1 cellular context compared by ENCODE assay signal in the genomic region with DNA sequence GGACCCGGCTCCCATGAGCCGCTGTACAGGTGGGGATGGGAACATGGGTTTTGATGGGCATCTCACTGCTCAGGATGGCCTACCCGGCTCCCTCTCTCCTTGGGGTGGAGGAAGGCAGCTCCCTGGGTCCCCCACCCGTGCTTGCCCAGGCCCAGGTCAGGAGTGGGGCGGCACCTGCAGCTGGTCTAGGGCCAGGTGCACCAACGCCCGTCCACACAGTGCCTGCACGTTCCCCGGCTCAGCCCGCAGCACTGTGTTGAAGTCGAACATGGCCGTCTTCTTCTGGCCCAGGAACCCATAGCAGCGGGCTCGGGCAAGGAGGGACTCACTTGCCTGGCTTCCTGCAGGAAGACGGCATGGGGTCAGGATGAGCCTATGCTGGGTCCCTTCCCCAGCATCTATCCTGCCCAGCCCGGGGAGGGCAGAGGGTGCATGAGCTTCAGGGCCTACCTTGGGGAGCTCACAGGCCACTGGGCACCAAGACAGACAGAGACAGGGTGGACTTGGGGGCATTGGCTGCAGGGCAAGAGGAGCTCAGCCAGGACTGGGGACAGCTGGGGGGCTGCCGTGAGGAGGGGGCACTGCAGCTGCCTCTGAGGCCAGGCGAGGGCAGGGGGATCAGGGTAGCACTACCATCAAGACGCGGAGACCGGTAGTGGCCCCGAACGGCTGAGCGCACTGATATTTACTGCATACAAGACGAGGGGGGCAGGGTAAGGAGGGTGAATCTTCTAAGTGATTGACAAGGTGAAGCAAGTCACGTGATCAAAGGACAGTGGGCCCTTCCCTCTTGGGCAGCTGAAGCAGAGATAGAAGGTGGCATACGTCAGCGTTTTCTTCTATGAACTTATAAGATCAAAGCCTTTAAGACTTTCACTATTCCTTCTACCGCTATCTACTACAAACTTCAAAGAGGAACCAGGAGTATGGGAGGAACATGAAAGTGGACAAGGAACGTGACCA.
A peak's percentile ranks its signal among the peaks of the same experiment; 100 is the strongest.
TF ChIP-seq lines count a peak whose summit lies in the region.

No MANE protein-coding gene starts in this region.

TF ChIP-seq in HepG2, 621 proteins besides CTCF, POLR2A, EP300 and RAD21 (continued from another document):
- TF ChIP-seq, protein P1, sequence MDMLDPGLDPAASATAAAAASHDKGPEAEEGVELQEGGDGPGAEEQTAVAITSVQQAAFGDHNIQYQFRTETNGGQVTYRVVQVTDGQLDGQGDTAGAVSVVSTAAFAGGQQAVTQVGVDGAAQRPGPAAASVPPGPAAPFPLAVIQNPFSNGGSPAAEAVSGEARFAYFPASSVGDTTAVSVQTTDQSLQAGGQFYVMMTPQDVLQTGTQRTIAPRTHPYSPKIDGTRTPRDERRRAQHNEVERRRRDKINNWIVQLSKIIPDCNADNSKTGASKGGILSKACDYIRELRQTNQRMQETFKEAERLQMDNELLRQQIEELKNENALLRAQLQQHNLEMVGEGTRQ (IDR thresholded peaks at IDR 0.05; ENCODE audit: low read depth, low read length) = peak; percentile 49; the same call in 1 of the 2 replicates
- TF ChIP-seq, protein P1 (CRISPR knock-in tag; IDR thresholded peaks at IDR 0.05; ENCODE audit: borderline replicate concordance) = no peak
- no peak for TF ChIP-seq ZNF460 (CRISPR knock-in tag; IDR thresholded peaks at IDR 0.05; ENCODE audit: borderline replicate concordance)
- TF ChIP-seq, protein P2, sequence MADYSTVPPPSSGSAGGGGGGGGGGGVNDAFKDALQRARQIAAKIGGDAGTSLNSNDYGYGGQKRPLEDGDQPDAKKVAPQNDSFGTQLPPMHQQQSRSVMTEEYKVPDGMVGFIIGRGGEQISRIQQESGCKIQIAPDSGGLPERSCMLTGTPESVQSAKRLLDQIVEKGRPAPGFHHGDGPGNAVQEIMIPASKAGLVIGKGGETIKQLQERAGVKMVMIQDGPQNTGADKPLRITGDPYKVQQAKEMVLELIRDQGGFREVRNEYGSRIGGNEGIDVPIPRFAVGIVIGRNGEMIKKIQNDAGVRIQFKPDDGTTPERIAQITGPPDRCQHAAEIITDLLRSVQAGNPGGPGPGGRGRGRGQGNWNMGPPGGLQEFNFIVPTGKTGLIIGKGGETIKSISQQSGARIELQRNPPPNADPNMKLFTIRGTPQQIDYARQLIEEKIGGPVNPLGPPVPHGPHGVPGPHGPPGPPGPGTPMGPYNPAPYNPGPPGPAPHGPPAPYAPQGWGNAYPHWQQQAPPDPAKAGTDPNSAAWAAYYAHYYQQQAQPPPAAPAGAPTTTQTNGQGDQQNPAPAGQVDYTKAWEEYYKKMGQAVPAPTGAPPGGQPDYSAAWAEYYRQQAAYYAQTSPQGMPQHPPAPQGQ (CRISPR knock-in tag; IDR thresholded peaks at IDR 0.05; ENCODE audit: borderline replicate concordance) = no peak
- TF ChIP-seq, protein P3, sequence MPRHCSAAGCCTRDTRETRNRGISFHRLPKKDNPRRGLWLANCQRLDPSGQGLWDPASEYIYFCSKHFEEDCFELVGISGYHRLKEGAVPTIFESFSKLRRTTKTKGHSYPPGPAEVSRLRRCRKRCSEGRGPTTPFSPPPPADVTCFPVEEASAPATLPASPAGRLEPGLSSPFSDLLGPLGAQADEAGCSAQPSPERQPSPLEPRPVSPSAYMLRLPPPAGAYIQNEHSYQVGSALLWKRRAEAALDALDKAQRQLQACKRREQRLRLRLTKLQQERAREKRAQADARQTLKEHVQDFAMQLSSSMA (CRISPR knock-in tag; IDR thresholded peaks at IDR 0.05) = no peak
- no peak for TF ChIP-seq MAFG (CRISPR knock-in tag; IDR thresholded peaks at IDR 0.05)
- TF ChIP-seq, protein P4, sequence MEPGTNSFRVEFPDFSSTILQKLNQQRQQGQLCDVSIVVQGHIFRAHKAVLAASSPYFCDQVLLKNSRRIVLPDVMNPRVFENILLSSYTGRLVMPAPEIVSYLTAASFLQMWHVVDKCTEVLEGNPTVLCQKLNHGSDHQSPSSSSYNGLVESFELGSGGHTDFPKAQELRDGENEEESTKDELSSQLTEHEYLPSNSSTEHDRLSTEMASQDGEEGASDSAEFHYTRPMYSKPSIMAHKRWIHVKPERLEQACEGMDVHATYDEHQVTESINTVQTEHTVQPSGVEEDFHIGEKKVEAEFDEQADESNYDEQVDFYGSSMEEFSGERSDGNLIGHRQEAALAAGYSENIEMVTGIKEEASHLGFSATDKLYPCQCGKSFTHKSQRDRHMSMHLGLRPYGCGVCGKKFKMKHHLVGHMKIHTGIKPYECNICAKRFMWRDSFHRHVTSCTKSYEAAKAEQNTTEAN (CRISPR knock-in tag; conservative IDR thresholded peaks at IDR 0.05) = no peak
- TF ChIP-seq GABPB1 (CRISPR knock-in tag; IDR thresholded peaks at IDR 0.05) = no peak
- TF ChIP-seq, protein P5, sequence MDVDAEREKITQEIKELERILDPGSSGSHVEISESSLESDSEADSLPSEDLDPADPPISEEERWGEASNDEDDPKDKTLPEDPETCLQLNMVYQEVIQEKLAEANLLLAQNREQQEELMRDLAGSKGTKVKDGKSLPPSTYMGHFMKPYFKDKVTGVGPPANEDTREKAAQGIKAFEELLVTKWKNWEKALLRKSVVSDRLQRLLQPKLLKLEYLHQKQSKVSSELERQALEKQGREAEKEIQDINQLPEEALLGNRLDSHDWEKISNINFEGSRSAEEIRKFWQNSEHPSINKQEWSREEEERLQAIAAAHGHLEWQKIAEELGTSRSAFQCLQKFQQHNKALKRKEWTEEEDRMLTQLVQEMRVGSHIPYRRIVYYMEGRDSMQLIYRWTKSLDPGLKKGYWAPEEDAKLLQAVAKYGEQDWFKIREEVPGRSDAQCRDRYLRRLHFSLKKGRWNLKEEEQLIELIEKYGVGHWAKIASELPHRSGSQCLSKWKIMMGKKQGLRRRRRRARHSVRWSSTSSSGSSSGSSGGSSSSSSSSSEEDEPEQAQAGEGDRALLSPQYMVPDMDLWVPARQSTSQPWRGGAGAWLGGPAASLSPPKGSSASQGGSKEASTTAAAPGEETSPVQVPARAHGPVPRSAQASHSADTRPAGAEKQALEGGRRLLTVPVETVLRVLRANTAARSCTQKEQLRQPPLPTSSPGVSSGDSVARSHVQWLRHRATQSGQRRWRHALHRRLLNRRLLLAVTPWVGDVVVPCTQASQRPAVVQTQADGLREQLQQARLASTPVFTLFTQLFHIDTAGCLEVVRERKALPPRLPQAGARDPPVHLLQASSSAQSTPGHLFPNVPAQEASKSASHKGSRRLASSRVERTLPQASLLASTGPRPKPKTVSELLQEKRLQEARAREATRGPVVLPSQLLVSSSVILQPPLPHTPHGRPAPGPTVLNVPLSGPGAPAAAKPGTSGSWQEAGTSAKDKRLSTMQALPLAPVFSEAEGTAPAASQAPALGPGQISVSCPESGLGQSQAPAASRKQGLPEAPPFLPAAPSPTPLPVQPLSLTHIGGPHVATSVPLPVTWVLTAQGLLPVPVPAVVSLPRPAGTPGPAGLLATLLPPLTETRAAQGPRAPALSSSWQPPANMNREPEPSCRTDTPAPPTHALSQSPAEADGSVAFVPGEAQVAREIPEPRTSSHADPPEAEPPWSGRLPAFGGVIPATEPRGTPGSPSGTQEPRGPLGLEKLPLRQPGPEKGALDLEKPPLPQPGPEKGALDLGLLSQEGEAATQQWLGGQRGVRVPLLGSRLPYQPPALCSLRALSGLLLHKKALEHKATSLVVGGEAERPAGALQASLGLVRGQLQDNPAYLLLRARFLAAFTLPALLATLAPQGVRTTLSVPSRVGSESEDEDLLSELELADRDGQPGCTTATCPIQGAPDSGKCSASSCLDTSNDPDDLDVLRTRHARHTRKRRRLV (CRISPR knock-in tag; IDR thresholded peaks at IDR 0.05) = no peak
- TF ChIP-seq, protein P6, sequence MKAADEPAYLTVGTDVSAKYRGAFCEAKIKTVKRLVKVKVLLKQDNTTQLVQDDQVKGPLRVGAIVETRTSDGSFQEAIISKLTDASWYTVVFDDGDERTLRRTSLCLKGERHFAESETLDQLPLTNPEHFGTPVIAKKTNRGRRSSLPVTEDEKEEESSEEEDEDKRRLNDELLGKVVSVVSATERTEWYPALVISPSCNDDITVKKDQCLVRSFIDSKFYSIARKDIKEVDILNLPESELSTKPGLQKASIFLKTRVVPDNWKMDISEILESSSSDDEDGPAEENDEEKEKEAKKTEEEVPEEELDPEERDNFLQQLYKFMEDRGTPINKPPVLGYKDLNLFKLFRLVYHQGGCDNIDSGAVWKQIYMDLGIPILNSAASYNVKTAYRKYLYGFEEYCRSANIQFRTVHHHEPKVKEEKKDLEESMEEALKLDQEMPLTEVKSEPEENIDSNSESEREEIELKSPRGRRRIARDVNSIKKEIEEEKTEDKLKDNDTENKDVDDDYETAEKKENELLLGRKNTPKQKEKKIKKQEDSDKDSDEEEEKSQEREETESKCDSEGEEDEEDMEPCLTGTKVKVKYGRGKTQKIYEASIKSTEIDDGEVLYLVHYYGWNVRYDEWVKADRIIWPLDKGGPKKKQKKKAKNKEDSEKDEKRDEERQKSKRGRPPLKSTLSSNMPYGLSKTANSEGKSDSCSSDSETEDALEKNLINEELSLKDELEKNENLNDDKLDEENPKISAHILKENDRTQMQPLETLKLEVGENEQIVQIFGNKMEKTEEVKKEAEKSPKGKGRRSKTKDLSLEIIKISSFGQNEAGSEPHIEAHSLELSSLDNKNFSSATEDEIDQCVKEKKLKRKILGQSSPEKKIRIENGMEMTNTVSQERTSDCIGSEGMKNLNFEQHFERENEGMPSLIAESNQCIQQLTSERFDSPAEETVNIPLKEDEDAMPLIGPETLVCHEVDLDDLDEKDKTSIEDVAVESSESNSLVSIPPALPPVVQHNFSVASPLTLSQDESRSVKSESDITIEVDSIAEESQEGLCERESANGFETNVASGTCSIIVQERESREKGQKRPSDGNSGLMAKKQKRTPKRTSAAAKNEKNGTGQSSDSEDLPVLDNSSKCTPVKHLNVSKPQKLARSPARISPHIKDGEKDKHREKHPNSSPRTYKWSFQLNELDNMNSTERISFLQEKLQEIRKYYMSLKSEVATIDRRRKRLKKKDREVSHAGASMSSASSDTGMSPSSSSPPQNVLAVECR (CRISPR knock-in tag; IDR thresholded peaks at IDR 0.05; ENCODE audit: borderline replicate concordance) = no peak
- TF ChIP-seq RARG (CRISPR knock-in tag; IDR thresholded peaks at IDR 0.05; ENCODE audit: low read depth) = no peak
- peak; percentile 85 for TF ChIP-seq RAD51 (IDR thresholded peaks at IDR 0.05; ENCODE audit: borderline replicate concordance)
